1 cellular context compared by ENCODE assay signal in the genomic region with DNA sequence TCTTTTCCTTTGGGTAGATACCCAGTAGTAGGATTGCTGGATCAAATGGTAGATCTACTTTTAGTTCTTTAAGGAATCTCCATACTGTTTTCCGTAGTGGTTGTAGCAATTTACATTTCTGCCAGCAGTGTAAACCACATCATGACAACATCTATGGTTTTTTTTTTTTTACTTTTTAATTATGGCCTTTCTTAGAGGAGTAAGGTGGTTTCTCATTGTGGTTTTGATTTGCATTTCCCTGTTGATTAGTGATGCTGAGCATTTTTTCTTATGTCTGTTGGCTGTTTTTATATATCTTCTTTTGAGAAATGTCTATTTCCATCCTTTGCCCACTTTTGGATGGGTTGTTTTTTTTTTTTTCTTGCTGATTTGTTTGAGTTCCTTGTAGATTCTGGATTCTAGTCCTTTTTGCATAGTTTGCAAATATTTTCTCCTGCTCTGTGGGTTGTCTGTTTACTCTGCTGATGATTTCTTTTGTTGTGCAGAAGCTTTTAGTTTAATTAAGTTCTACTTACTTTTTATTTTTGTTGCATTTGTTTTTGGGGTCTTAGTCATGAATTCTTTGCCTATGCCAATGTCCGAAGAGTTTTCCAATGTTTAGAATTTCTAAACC.
TF ChIP-seq lines count a peak whose summit lies in the region.

No MANE protein-coding gene starts in this region.

TF ChIP-seq in IMR-90, 13 proteins besides CTCF, POLR2A, EP300 and RAD21:
- TF ChIP-seq FOS (IDR thresholded peaks at IDR 0.05; ENCODE audit: low read depth, low read length), result no peak
- no peak for TF ChIP-seq CEBPB (IDR thresholded peaks at IDR 0.05; ENCODE audit: low read depth, low read length)
- no peak for TF ChIP-seq MAZ (IDR thresholded peaks at IDR 0.05; ENCODE audit: borderline replicate concordance, low read depth, low read length)
- no peak for TF ChIP-seq CHD1 (IDR thresholded peaks at IDR 0.05; ENCODE audit: low read depth, low read length)
- TF ChIP-seq MAFK (IDR thresholded peaks at IDR 0.05; ENCODE audit: low read depth, low read length), result 0 out of 2 replicates have a peak, but pooled peaks have one; percentile 24
